ENCODE assay signal across 8 cellular contexts in the genomic region with DNA sequence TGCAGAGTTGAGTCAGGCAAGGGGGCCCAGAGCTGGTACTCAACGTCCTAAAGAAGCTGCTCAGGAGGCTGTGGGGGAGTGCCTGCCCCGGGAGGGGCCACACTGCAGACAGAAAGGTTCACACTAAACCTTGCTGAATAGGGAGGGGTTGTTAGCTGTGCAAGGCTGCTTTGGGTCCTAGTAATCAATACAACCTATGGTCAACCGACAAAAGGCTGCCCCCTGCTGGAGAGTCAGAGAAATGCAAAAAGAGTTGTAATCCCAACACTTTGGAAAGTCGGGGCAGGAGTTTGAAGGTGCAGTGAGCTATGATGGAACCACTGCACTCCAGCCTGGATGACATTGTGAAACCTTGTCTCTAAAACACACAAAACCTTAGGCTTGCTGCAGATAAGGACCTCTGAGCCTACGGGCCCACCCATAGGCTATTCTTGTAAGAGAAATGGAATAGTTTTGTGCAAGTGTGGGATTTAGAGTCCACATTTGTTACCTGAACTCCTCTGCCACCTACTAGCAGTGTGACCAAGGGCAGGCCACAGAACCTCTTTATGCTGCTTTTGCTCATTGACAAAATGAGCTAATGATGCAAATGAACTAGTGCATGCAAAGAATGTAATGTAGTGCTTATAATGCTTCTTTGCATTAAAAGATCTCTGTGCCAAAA.
DNase-seq lines count a peak whose midpoint lies in the region; ATAC-seq and TF ChIP-seq lines count a peak whose summit lies in the region.

No MANE protein-coding gene starts in this region.

- intact Hi-C loops in Right ventricle myocardium superior (cut with DNase I) (loop anchor here (5.0 to 10.0 kb wide), 2 partner anchors 443 to 601 kb away; no protein-coding TSS in a partner anchor), psoas muscle (cut with DNase I) (loop anchor here (2.0 to 10.0 kb wide), 4 partner anchors 211 to 601 kb away; no protein-coding TSS in a partner anchor)

- H3K27ac ChIP-seq in SJSA1 = no peak overlapping the region
- H3K27ac ChIP-seq in psoas muscle = no peak overlapping the region

- ATAC-seq in GM18907 (IDR thresholded peaks at IDR 0.05; ENCODE audit: unreplicated experiment) (peak; percentile 68), Right ventricle myocardium superior (ENCODE audit: poor library complexity) (peak; percentile 77), psoas muscle (peak; percentile 54 to 85 (median 66)), HG03457 (IDR thresholded peaks at IDR 0.05; ENCODE audit: unreplicated experiment) (no peak)

- H3K36me3 ChIP-seq in SJSA1 (peaks cover 7% of the 10 kb centered on the region; the same call in 1 of the 2 replicates), psoas muscle (ENCODE audit: insufficient read depth in 1 of 2, low read depth in 1 of 2) (peaks cover 23 to 82% of the 10 kb centered on the region in 2 donors)

- no peaks in the 10 kb centered on the region for H3K4me1 ChIP-seq in SJSA1 (replicated peaks)
- H3K4me1 ChIP-seq in psoas muscle = peaks cover 4% of the 10 kb centered on the region

- DNase-seq in AG09319 (ENCODE audit: extremely low read depth, low read depth) (no peak), HuH-7 (ENCODE audit: low spot score) (peak; percentile 86), SJSA1 (ENCODE audit: low read depth in 1 of 2, low spot score in 2 of 2) (peak; percentile 45 to 61), Right ventricle myocardium superior (peak; percentile 53), psoas muscle (peak; percentile 35 to 59)
- peak; percentile 64 for DNase-seq in activated naive CD4-positive, alpha-beta T cell treated with Interleukin-2 at 50 U/mL for 16 hours

- H3K4me3 ChIP-seq in SJSA1 = no peak overlapping the region
- no peak overlapping the region for H3K4me3 ChIP-seq in psoas muscle

- peak; percentile 75 for TF ChIP-seq CTCF in AG09319 (IDR thresholded peaks at IDR 0.05; ENCODE audit: low read depth, low read length)
- peak; percentile 84 for TF ChIP-seq CTCF in psoas muscle (IDR thresholded peaks at IDR 0.05)

- no peaks in the 10 kb centered on the region for H3K27me3 ChIP-seq in SJSA1 (replicated peaks)
- H3K27me3 ChIP-seq in psoas muscle (ENCODE audit: insufficient read depth in 3 of 3, low read length in 2 of 3) = no peaks in the 10 kb centered on the region

- H3K9me3 ChIP-seq in SJSA1 (replicated peaks) (no peaks in the 10 kb centered on the region), psoas muscle (no peaks in the 10 kb centered on the region)

- WGBS in psoas muscle, 3 donors = 31 to 42% (median 32%) methylated on average over 5 of the region's 5 CpGs
